Comparison of ENCODE assay signal across 24 cellular contexts in genomic region chr12:9975614-9976013, GRCh38. TPM values are rescaled to one million over a fixed set of nuclear protein-coding genes. Genes with fewer than 3 reads are reported as not detected.
DNase-seq lines count a peak whose midpoint lies in the region; ATAC-seq, FAIRE-seq and TF ChIP-seq lines count a peak whose summit lies in the region.
"Had no signal": no experiment of that assay in that cellular context is flagged by ENCODE, and none has a peak within 500 bp of the region (broad histone marks: within the 10 kb centered on the region; RNA-seq: fewer than 3 reads in every experiment).

No MANE protein-coding gene starts in this region.

- H3K9me3 ChIP-seq in A549 (peaks cover 6% of the 10 kb centered on the region; the same call in 1 of the 3 replicates), HEK293 (ENCODE audit: control insufficient read depth, insufficient read depth, low read depth, low read length) (no peaks in the 10 kb centered on the region), neutrophil (no peaks in the 10 kb centered on the region), smooth muscle cell (replicated peaks; ENCODE audit: low read depth) (no peaks in the 10 kb centered on the region)
- H3K9me3 ChIP-seq: BE2C had no signal

- H4K20me1 ChIP-seq in smooth muscle cell (ENCODE audit: low read depth): no peaks in the 10 kb centered on the region
- H4K20me1 ChIP-seq: BLaER1 had no signal

- H3K79me2 ChIP-seq in smooth muscle cell (ENCODE audit: low read depth): no peaks in the 10 kb centered on the region

- H3K4me3 ChIP-seq in A549: no peak overlapping the region
- H3K4me3 ChIP-seq in HEK293 (ENCODE audit: low read depth, low read length): no peak overlapping the region
- no peak overlapping the region for H3K4me3 ChIP-seq in neutrophil (ENCODE audit: low read depth in 1 of 2, low read length in 1 of 2)
- no peak overlapping the region for H3K4me3 ChIP-seq in smooth muscle cell
- H3K4me3 ChIP-seq: BLaER1 had no signal

- H3K4me2 ChIP-seq in A549 (no peak overlapping the region), smooth muscle cell (no peak overlapping the region)
- H3K4me2 ChIP-seq: BLaER1 had no signal

- TF ChIP-seq CTCF in A549 (IDR thresholded peaks at IDR 0.05) (no peak), HEK293 (tag by site-specific recombination; IDR thresholded peaks at IDR 0.05) (no peak), neutrophil (IDR thresholded peaks at IDR 0.05) (no peak), smooth muscle cell (IDR thresholded peaks at IDR 0.05; ENCODE audit: borderline replicate concordance, insufficient read depth, poor library complexity, severe bottlenecking) (no peak)

- CTCF ChIA-PET in A549 (lab: Yijun Ruan, JAX): no interaction called here
- CTCF ChIA-PET in HEK293 (lab: Yijun Ruan, JAX): no interaction called here

- TF ChIP-seq POLR2A in A549 (IDR thresholded peaks at IDR 0.05; ENCODE audit: low read length) (no peak), GM12892 (IDR thresholded peaks at IDR 0.05; ENCODE audit: low read depth, low read length) (no peak)

- no peak overlapping the region for H3K9ac ChIP-seq in smooth muscle cell (ENCODE audit: low read depth)
- H3K9ac ChIP-seq: BLaER1 had no signal

- H3K27me3 ChIP-seq in neutrophil (no peaks in the 10 kb centered on the region), smooth muscle cell (ENCODE audit: low read depth) (no peaks in the 10 kb centered on the region)
- H3K27me3 ChIP-seq: BE2C, BLaER1 had no signal

- no peak for DNase-seq in A549 (ENCODE audit: low read depth in 1 of 2, low spot score in 1 of 2)
- DNase-seq in GM12892 (ENCODE audit: insufficient read length): no peak
- no peak for DNase-seq in smooth muscle cell (lab: John Stamatoyannopoulos, UW; ENCODE audit: unreplicated experiment)
- DNase-seq in anterior cingulate cortex (lab: John Stamatoyannopoulos, UW): no peak
- DNase-seq: ACHN; BE2C; C1 segment of cervical spinal cord; Caco-2; Calu3; CD4-positive, alpha-beta T cell; CD8-positive, alpha-beta T cell; DMS79 treated with DMSO at 0.1 percent for 48 hours; GF-D8 had no signal

- no peak overlapping the region for H2AFZ ChIP-seq in smooth muscle cell (ENCODE audit: low read depth)

- H3K27ac ChIP-seq in A549 (no peak overlapping the region), HEK293 (ENCODE audit: extremely low read depth, low read depth, low read length) (no peak overlapping the region), neutrophil (peak overlapping the region; percentile 82), smooth muscle cell (ENCODE audit: low read depth) (no peak overlapping the region)
- H3K27ac ChIP-seq: 22Rv1, BLaER1 had no signal

- H3F3A ChIP-seq in smooth muscle cell (ENCODE audit: low read depth): peaks cover 9% of the 10 kb centered on the region

- 1% methylated on average over 2 of the region's 2 CpGs for WGBS in A549 (ENCODE audit: missing lambda C conversion rate)
- WGBS in smooth muscle cell (ENCODE audit: low lambda C conversion rate): 92% methylated on average over 2 of the region's 2 CpGs

- no peak for TF ChIP-seq EP300 in A549 (IDR thresholded peaks at IDR 0.05)

- H3K36me3 ChIP-seq in HEK293 (ENCODE audit: control insufficient read depth in 2 of 2, insufficient read depth in 1 of 2, low read length in 2 of 2) (no peaks in the 10 kb centered on the region), neutrophil (peaks cover 5% of the 10 kb centered on the region), smooth muscle cell (ENCODE audit: low read depth) (no peaks in the 10 kb centered on the region)
- H3K36me3 ChIP-seq: BE2C, BLaER1 had no signal

- no peak for ATAC-seq in A549
- ATAC-seq: CD8-positive, alpha-beta T cell had no signal

- H3K4me1 ChIP-seq in A549 (no peaks in the 10 kb centered on the region), HEK293 (ENCODE audit: control insufficient read depth, insufficient read depth, low read length) (no peaks in the 10 kb centered on the region), neutrophil (ENCODE audit: control insufficient read depth in 1 of 2, insufficient read depth in 1 of 2, low read depth in 1 of 2, low read length in 1 of 2) (peaks cover 88 to 93% of the 10 kb centered on the region in 2 experiments), smooth muscle cell (ENCODE audit: low read depth) (no peaks in the 10 kb centered on the region)
- H3K4me1 ChIP-seq: BE2C, BLaER1, Caco-2 had no signal

- no peak for TF ChIP-seq RAD21 in A549 (conservative IDR thresholded peaks at IDR 0.05 in 1 of 2, IDR thresholded peaks at IDR 0.05 in 1 of 2)

- POLR2A ChIA-PET in A549 (lab: Yijun Ruan, JAX) (no interaction called here), HEK293 (lab: Yijun Ruan, JAX) (no interaction called here)

- FAIRE-seq in A549 (lab: Jason Lieb, UNC): no peak
- no peak for FAIRE-seq in GM12892 (lab: Jason Lieb, UNC)
- FAIRE-seq: D721Med, G401.6, GM12891, GM18507 had no signal

TF ChIP-seq in A549, 52 proteins besides CTCF, POLR2A, EP300 and RAD21:
- TF ChIP-seq USF2 (IDR thresholded peaks at IDR 0.05): no peak
- peak; percentile 21 for TF ChIP-seq ZFP36 (IDR thresholded peaks at IDR 0.05; ENCODE audit: borderline replicate concordance, partially characterized antibody)
- no peak for TF ChIP-seq MAZ (IDR thresholded peaks at IDR 0.05; ENCODE audit: borderline replicate concordance, low read depth, low read length)

TF ChIP-seq in HEK293, 187 proteins besides CTCF, POLR2A, EP300 and RAD21:
- TF ChIP-seq ZNF792 (tag by site-specific recombination; IDR thresholded peaks at IDR 0.05) (no peak), ZNF585B (tag by site-specific recombination; IDR thresholded peaks at IDR 0.05) (peak; percentile 92), ZNF146 (tag by site-specific recombination; IDR thresholded peaks at IDR 0.05) (no peak), TRIM28 (IDR thresholded peaks at IDR 0.05; ENCODE audit: borderline replicate concordance, low read length) (peak; percentile 65; the same call in 1 of the 2 replicates), SETDB1 (IDR thresholded peaks at IDR 0.05; ENCODE audit: insufficient read length, low read length) (peak; percentile 45)

RNA-seq across cellular contexts. Expression of gene CLEC12A, which starts 4.4 kb away (rescaled TPM):
- polyA plus RNA-seq in A549 (2011; rRNA removed) (not detected in 2 replicates), A549 (2017; fragmentation: RNase III; extraction: RNeasy Plus Mini Kit Qiagen cat#74134 plus additional on column Dnase treatment) (not detected in 3 replicates), smooth muscle cell (0.40 and 1.7 TPM in 2 replicates)
- polyA plus RNA-seq in A549 (2012; cell fraction: cytosol; rRNA removed): not detected in 2 replicates
- not detected in 2 replicates for polyA plus RNA-seq in A549 (2012; cell fraction: nucleus; rRNA removed)
- polyA minus RNA-seq in A549 (2011; rRNA and poly(A)+ RNA removed): not detected in 2 replicates
- polyA plus RNA-seq in GM12892 (2012; ENCODE audit: missing spikeins): not detected
- total RNA-seq in smooth muscle cell: 1.2 and 2.3 TPM in 2 replicates
- total RNA-seq: A673; Caco-2; Calu3; CD8-positive, alpha-beta T cell had no signal
- polyA plus RNA-seq: AG04450 had no signal

RNA-seq across cellular contexts. Expression of gene CLEC1B, which starts 23.3 kb away (rescaled TPM):
- polyA plus RNA-seq in A549 (2011; rRNA removed) (not detected in 2 replicates), A549 (2017; fragmentation: RNase III; extraction: RNeasy Plus Mini Kit Qiagen cat#74134 plus additional on column Dnase treatment) (not detected in 3 replicates), smooth muscle cell (2.8 and 4.1 TPM in 2 replicates)
- not detected in 2 replicates for polyA plus RNA-seq in A549 (2012; cell fraction: cytosol; rRNA removed)
- not detected in 2 replicates for polyA plus RNA-seq in A549 (2012; cell fraction: nucleus; rRNA removed)
- polyA minus RNA-seq in A549 (2011; rRNA and poly(A)+ RNA removed): not detected in 2 replicates
- not detected for polyA plus RNA-seq in GM12892 (2012; ENCODE audit: missing spikeins)
- total RNA-seq in smooth muscle cell: 2.5 and 2.9 TPM in 2 replicates
- total RNA-seq: A172; A673; Caco-2; Calu3; CD4-positive, alpha-beta T cell; CD8-positive, alpha-beta T cell had no signal
- polyA plus RNA-seq: AG04450 had no signal

RNA-seq across cellular contexts. Expression of gene CLEC12B, which starts 34.8 kb away (rescaled TPM):
- not detected in 2 replicates for polyA plus RNA-seq in A549 (2011; rRNA removed)
- polyA plus RNA-seq in A549 (2012; cell fraction: cytosol; rRNA removed): not detected in 2 replicates
- not detected in 2 replicates for polyA plus RNA-seq in A549 (2012; cell fraction: nucleus; rRNA removed)
- not detected in 3 replicates for polyA plus RNA-seq in A549 (2017; fragmentation: RNase III; extraction: RNeasy Plus Mini Kit Qiagen cat#74134 plus additional on column Dnase treatment)
- not detected in 2 replicates for polyA minus RNA-seq in A549 (2011; rRNA and poly(A)+ RNA removed)
- polyA plus RNA-seq in GM12892 (2012; ENCODE audit: missing spikeins): not detected
- total RNA-seq in smooth muscle cell: not detected in 2 replicates
- not detected in 2 replicates for polyA plus RNA-seq in smooth muscle cell
- total RNA-seq: A673; Caco-2; Calu3; CD4-positive, alpha-beta T cell; CD8-positive, alpha-beta T cell had no signal

RNA-seq across cellular contexts. Expression of gene CLEC2A, which starts 43.4 kb away (rescaled TPM):
- polyA plus RNA-seq in A549 (2011; rRNA removed) (not detected in 2 replicates), A549 (2017; fragmentation: RNase III; extraction: RNeasy Plus Mini Kit Qiagen cat#74134 plus additional on column Dnase treatment) (not detected in 3 replicates), smooth muscle cell (0.67 and 1.7 TPM in 2 replicates)
- not detected in 2 replicates for polyA plus RNA-seq in A549 (2012; cell fraction: cytosol; rRNA removed)
- not detected in 2 replicates for polyA plus RNA-seq in A549 (2012; cell fraction: nucleus; rRNA removed)
- polyA minus RNA-seq in A549 (2011; rRNA and poly(A)+ RNA removed): not detected in 2 replicates
- polyA plus RNA-seq in GM12892 (2012; ENCODE audit: missing spikeins): not detected
- not detected in 2 replicates for total RNA-seq in smooth muscle cell
- total RNA-seq: A172; A673; Caco-2; Calu3; CD4-positive, alpha-beta T cell; CD8-positive, alpha-beta T cell had no signal
- polyA plus RNA-seq: AG04450 had no signal

RNA-seq across cellular contexts. Expression of gene CLEC9A, which starts 54.9 kb away (rescaled TPM):
- not detected in 2 replicates for polyA plus RNA-seq in A549 (2011; rRNA removed)
- not detected in 2 replicates for polyA plus RNA-seq in A549 (2012; cell fraction: cytosol; rRNA removed)
- polyA plus RNA-seq in A549 (2012; cell fraction: nucleus; rRNA removed): not detected in 2 replicates
- not detected in 3 replicates for polyA plus RNA-seq in A549 (2017; fragmentation: RNase III; extraction: RNeasy Plus Mini Kit Qiagen cat#74134 plus additional on column Dnase treatment)
- polyA minus RNA-seq in A549 (2011; rRNA and poly(A)+ RNA removed): not detected in 2 replicates
- not detected for polyA plus RNA-seq in GM12892 (2012; ENCODE audit: missing spikeins)
- total RNA-seq in smooth muscle cell: not detected in 2 replicates
- not detected in 2 replicates for polyA plus RNA-seq in smooth muscle cell
- total RNA-seq: A172; A673; Caco-2; Calu3; CD8-positive, alpha-beta T cell had no signal
- polyA plus RNA-seq: AG04450 had no signal
